ENCODE assay signal across 9 cellular contexts in the genomic region with DNA sequence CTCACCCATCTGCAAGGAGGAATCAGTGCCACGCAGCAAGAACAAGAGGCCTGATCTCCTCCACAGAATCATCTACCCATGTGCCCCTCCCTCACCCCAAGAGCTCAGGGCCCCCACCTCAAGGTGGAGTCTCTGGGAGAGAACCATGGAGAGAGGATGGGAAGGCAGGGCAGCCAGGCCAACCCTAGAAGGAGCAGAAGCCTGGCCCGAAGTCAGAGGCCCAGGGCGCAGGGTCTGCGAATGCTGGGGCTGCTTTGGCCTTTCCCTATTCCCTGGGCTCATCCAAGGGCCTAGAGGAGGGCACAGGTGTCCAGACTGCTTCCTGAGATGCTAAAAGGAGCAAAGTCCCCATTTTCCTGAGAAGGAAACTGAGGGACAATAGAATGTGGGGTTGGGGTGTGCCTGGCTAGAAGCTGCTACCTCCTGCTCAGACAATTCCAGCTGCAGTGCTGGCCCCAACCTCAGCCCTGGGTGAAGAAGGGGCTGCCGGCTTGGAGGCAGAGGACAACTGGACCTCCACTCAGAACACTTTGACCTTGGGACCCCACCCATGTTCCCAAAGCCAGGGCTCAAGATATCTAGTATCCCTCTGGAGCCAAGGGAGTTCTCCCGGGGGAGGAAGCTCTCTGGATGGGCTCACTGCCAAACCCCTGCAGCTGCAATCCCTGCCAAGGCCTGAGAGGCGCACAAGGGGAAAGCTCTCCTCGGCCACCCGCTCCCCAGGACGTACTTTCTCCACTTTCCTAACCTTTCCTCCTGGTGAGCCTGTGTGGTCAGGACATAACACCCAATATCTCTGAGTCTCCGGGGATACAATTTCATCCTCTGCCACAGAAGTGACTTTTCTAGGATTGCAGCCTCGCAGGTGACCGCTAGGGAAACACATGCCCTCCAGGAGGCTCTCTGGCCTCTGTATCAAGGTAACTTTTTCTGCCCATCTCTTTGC. TPM values are rescaled to one million over a fixed set of nuclear protein-coding genes. Genes with fewer than 3 reads are reported as not detected.
A peak's percentile ranks its signal among the peaks of the same experiment; 100 is the strongest.
DNase-seq lines count a peak whose midpoint lies in the region; ATAC-seq and TF ChIP-seq lines count a peak whose summit lies in the region.
"Had no signal": no experiment of that assay in that cellular context is flagged by ENCODE, and none has a peak within 500 bp of the region (broad histone marks: within the 10 kb centered on the region; RNA-seq: fewer than 3 reads in every experiment).

No MANE protein-coding gene starts in this region.

- H3K4me3 Mint-ChIP-seq in T-helper 2 cell treated with Interferon-gamma antibody and Interleukin-4, amounts not matched to agents 5 μg/mL and 100 μg/mL, for 36 hours: no peak overlapping the region

- no peaks in the 10 kb centered on the region for H3K27me3 ChIP-seq in A673 (replicated peaks; ENCODE audit: insufficient read depth, low read depth, low read length, poor library complexity)

- peaks cover 25% of the 10 kb centered on the region for H3K27me3 Mint-ChIP-seq in T-helper 2 cell treated with Interferon-gamma antibody and Interleukin-4, amounts not matched to agents 5 μg/mL and 100 μg/mL, for 36 hours (ENCODE audit: low read depth)

- no peaks in the 10 kb centered on the region for H3K36me3 ChIP-seq in A673 (ENCODE audit: insufficient read depth, low read length, poor library complexity, severe bottlenecking)

- H3K9me3 Mint-ChIP-seq in T-helper 2 cell treated with Interferon-gamma antibody and Interleukin-4, amounts not matched to agents 5 μg/mL and 100 μg/mL, for 36 hours: no peaks in the 10 kb centered on the region

- H3K4me3 ChIP-seq in A673 (ENCODE audit: low read depth, low read length, poor library complexity, severe bottlenecking): no peak overlapping the region

- H3K27ac Mint-ChIP-seq in T-helper 2 cell treated with Interferon-gamma antibody and Interleukin-4, amounts not matched to agents 5 μg/mL and 100 μg/mL, for 36 hours: no peak overlapping the region

- ATAC-seq in HG03521 (IDR thresholded peaks at IDR 0.05; ENCODE audit: unreplicated experiment) (no peak), GM18517 (IDR thresholded peaks at IDR 0.05; ENCODE audit: unreplicated experiment) (no peak)

- DNase-seq in A673 (ENCODE audit: low spot score): peak; percentile 88
- peak; percentile 83 for DNase-seq in H4 (ENCODE audit: low spot score)
- DNase-seq in NCI-H82 treated with DMSO at 0.1 percent for 48 hours (lab: John Stamatoyannopoulos, UW; ENCODE audit: unreplicated experiment): peak; percentile 67
- peak; percentile 79 for DNase-seq in dermis blood vessel endothelial cell
- DNase-seq in lung microvascular endothelial cell (ENCODE audit: low read depth in 2 of 2): peak; percentile 72 to 75
- DNase-seq in T-helper 2 cell treated with Interferon-gamma antibody and Interleukin-4, amounts not matched to agents 5 μg/mL and 100 μg/mL, for 36 hours (ENCODE audit: low spot score): no peak

- intact Hi-C loops in A673 (cut with micrococcal nuclease; ENCODE audit: unreplicated experiment): no loop called here

- TF ChIP-seq CTCF in A673 (conservative IDR thresholded peaks at IDR 0.05; ENCODE audit: low read depth, low read length): peak; percentile 61

- H3K36me3 Mint-ChIP-seq in T-helper 2 cell treated with Interferon-gamma antibody and Interleukin-4, amounts not matched to agents 5 μg/mL and 100 μg/mL, for 36 hours (ENCODE audit: low read depth): no peaks in the 10 kb centered on the region

- CTCF ChIA-PET in A673 (lab: Charles Lee): interaction anchor here (0.5 to 1.6 kb wide), 6 partner anchors 9 to 84 kb away, joined by 3 to 5 read pairs (median 4); no protein-coding TSS in a partner anchor

- H3K4me1 Mint-ChIP-seq in T-helper 2 cell treated with Interferon-gamma antibody and Interleukin-4, amounts not matched to agents 5 μg/mL and 100 μg/mL, for 36 hours (ENCODE audit: low read depth): peaks cover 16% of the 10 kb centered on the region

- POLR2A ChIA-PET in A673 (lab: Charles Lee; ENCODE audit: low non-redundant PET): interaction anchor here (0.7 kb wide), 2 partner anchors 66 to 243 kb away, joined by 3 read pairs; no protein-coding TSS in a partner anchor

- BruUV-seq in A673 (replicated peaks; lab: Mats Ljungman, UMichigan): no TSS peak

- no peak overlapping the region for H3K27ac ChIP-seq in A673 (ENCODE audit: low read depth, low read length, poor library complexity, severe bottlenecking)

- H3K9me3 ChIP-seq in A673 (ENCODE audit: low read depth, low read length, poor library complexity, severe bottlenecking): no peaks in the 10 kb centered on the region

- peaks cover 60% of the 10 kb centered on the region for H3K4me1 ChIP-seq in A673 (ENCODE audit: insufficient read depth, low read length, poor library complexity, severe bottlenecking)

RNA-seq across cellular contexts. Expression of a gene that starts 16.6 kb away (rescaled TPM):
- total RNA-seq in A673 (2021) (1.5 and 3.4 TPM in 2 replicates), dermis blood vessel endothelial cell (not detected in 2 replicates), lung microvascular endothelial cell (not detected in 2 replicates)
- total RNA-seq in H4 (2014; rRNA removed; shearing (Covaris generic)): 1.5 TPM in 2 replicates
- total RNA-seq: subcutaneous adipose tissue had no signal

RNA-seq across cellular contexts. Expression of a gene that starts 17.4 kb away (rescaled TPM):
- total RNA-seq in A673 (2021) (0.45 and 2.0 TPM in 2 replicates), dermis blood vessel endothelial cell (0.19 TPM in 1 of 2 replicates, not detected in the other), lung microvascular endothelial cell (not detected in 2 replicates)
- 0.66 and 0.89 TPM in 2 replicates for total RNA-seq in H4 (2014; rRNA removed; shearing (Covaris generic))
- total RNA-seq: subcutaneous adipose tissue had no signal
